Comparison of ENCODE assay signal across 12 cellular contexts in genomic region chr5:131854134-131854533, GRCh38. TPM values are rescaled to one million over a fixed set of nuclear protein-coding genes. Genes with fewer than 3 reads are reported as not detected.
DNase-seq lines count a peak whose midpoint lies in the region; ATAC-seq, FAIRE-seq and TF ChIP-seq lines count a peak whose summit lies in the region.
"Had no signal": no experiment of that assay in that cellular context is flagged by ENCODE, and none has a peak within 500 bp of the region (broad histone marks: within the 10 kb centered on the region; RNA-seq: fewer than 3 reads in every experiment).

No MANE protein-coding gene starts in this region.

- FAIRE-seq in RCC 7860 (lab: Jason Lieb, UNC) = no peak

- H4K20me1 ChIP-seq in Loucy (ENCODE audit: insufficient read depth, low read length, poor library complexity, severe bottlenecking) = no peaks in the 10 kb centered on the region

- no peaks in the 10 kb centered on the region for H3K9me3 ChIP-seq in Loucy (ENCODE audit: insufficient read depth, low read depth, low read length)
- H3K9me3 ChIP-seq in Peyer's patch = peaks cover 0 to under 1% (median 0%) of the 10 kb centered on the region in 4 donors

- H2AFZ ChIP-seq in Loucy (ENCODE audit: low read length) = peak overlapping the region; percentile 55; the same call in 1 of the 2 replicates

- H3K4me3 Mint-ChIP-seq in activated CD4-positive, alpha-beta memory T cell treated with anti-CD3 and anti-CD28 coated beads, Interleukin-2, amount 10 ng/mL, durations not matched to agents 7 days and 5 days = no peak overlapping the region

- no peak overlapping the region for H3K27ac ChIP-seq in Peyer's patch
- H3K27ac ChIP-seq: spleen, suprapubic skin had no signal

- H3K27me3 Mint-ChIP-seq in activated CD4-positive, alpha-beta memory T cell treated with anti-CD3 and anti-CD28 coated beads, Interleukin-2, amount 10 ng/mL, durations not matched to agents 7 days and 5 days = peaks cover 6% of the 10 kb centered on the region

- POLR2A ChIA-PET in activated CD4-positive, alpha-beta memory T cell treated with anti-CD3 and anti-CD28 coated beads, Interleukin-2, amount 10 ng/mL, durations not matched to agents 7 days and 5 days (lab: Charles Lee) = no interaction called here

- DNase-seq in epithelial cell of esophagus (ENCODE audit: low read depth) (peak; percentile 71), Peyer's patch (no peak), RCC 7860 (ENCODE audit: low spot score) (no peak), NCI-H748 treated with DMSO at 0.1 percent for 48 hours (lab: John Stamatoyannopoulos, UW) (no peak)
- DNase-seq in activated CD4-positive, alpha-beta memory T cell treated with anti-CD3 and anti-CD28 coated beads, Interleukin-2, amount 10 ng/mL, durations not matched to agents 7 days and 5 days = no peak
- DNase-seq: activated CD4-positive, alpha-beta T cell treated with anti-CD3 and anti-CD28 coated beads, Interleukin-2, amount 50 U/mL, for 4 hours; NCI-H524 treated with DMSO at 0.1 percent for 48 hours; spleen had no signal

- H3K27ac Mint-ChIP-seq in activated CD4-positive, alpha-beta memory T cell treated with anti-CD3 and anti-CD28 coated beads, Interleukin-2, amount 10 ng/mL, durations not matched to agents 7 days and 5 days = no peak overlapping the region

- peak; percentile 62 for ATAC-seq in GM18861 (IDR thresholded peaks at IDR 0.05; ENCODE audit: unreplicated experiment)
- ATAC-seq in GM21737 (IDR thresholded peaks at IDR 0.05; ENCODE audit: unreplicated experiment) = peak; percentile 93

- H3F3A ChIP-seq in Loucy (ENCODE audit: low read depth) = no peaks in the 10 kb centered on the region

- H3K36me3 Mint-ChIP-seq in activated CD4-positive, alpha-beta memory T cell treated with anti-CD3 and anti-CD28 coated beads, Interleukin-2, amount 10 ng/mL, durations not matched to agents 7 days and 5 days (ENCODE audit: low read depth) = peaks cover 18% of the 10 kb centered on the region

- H3K4me1 Mint-ChIP-seq in activated CD4-positive, alpha-beta memory T cell treated with anti-CD3 and anti-CD28 coated beads, Interleukin-2, amount 10 ng/mL, durations not matched to agents 7 days and 5 days = peaks cover 20% of the 10 kb centered on the region

- H3K9me3 Mint-ChIP-seq in activated CD4-positive, alpha-beta memory T cell treated with anti-CD3 and anti-CD28 coated beads, Interleukin-2, amount 10 ng/mL, durations not matched to agents 7 days and 5 days = peaks cover 18% of the 10 kb centered on the region

- no peaks in the 10 kb centered on the region for H3K27me3 ChIP-seq in Loucy (ENCODE audit: insufficient read depth, low read length, poor library complexity, severe bottlenecking)
- no peaks in the 10 kb centered on the region for H3K27me3 ChIP-seq in Peyer's patch
- H3K27me3 ChIP-seq: spleen, suprapubic skin had no signal

- H3K36me3 ChIP-seq in Loucy (ENCODE audit: insufficient read depth, low read length) = no peaks in the 10 kb centered on the region
- H3K36me3 ChIP-seq in Peyer's patch = no peaks in the 10 kb centered on the region
- H3K36me3 ChIP-seq: spleen, suprapubic skin had no signal

- TF ChIP-seq CTCF in Loucy (conservative IDR thresholded peaks at IDR 0.05; ENCODE audit: low read length) (no peak), epithelial cell of esophagus (IDR thresholded peaks at IDR 0.05; ENCODE audit: insufficient read depth, low read depth, low read length, missing control alignments) (no peak), Peyer's patch (IDR thresholded peaks at IDR 0.05) (no peak)

- no peak for TF ChIP-seq POLR2A in Peyer's patch (IDR thresholded peaks at IDR 0.05)

- H3K9me2 ChIP-seq in Loucy (replicated peaks; ENCODE audit: low read depth, low read length) = no peaks in the 10 kb centered on the region

- CTCF ChIA-PET in activated CD4-positive, alpha-beta memory T cell treated with anti-CD3 and anti-CD28 coated beads, Interleukin-2, amount 10 ng/mL, durations not matched to agents 7 days and 5 days (lab: Charles Lee) = no interaction called here

- no peak overlapping the region for H3K4me2 ChIP-seq in Loucy (ENCODE audit: low read depth, low read length, poor library complexity, severe bottlenecking)

- H3K4me1 ChIP-seq in Loucy (ENCODE audit: insufficient read depth, low read length, poor library complexity, severe bottlenecking) (peaks cover 9% of the 10 kb centered on the region), Peyer's patch (no peaks in the 10 kb centered on the region)
- H3K4me1 ChIP-seq: spleen, suprapubic skin had no signal

- H3K4me3 ChIP-seq in Loucy (ENCODE audit: low read length, poor library complexity, severe bottlenecking) = peak overlapping the region; percentile 27
- no peak overlapping the region for H3K4me3 ChIP-seq in epithelial cell of esophagus (ENCODE audit: low read length)
- no peak overlapping the region for H3K4me3 ChIP-seq in Peyer's patch
- H3K4me3 ChIP-seq: spleen, suprapubic skin had no signal

- no peaks in the 10 kb centered on the region for H3K79me2 ChIP-seq in Loucy (ENCODE audit: insufficient read depth, low read length)

- H3K9ac ChIP-seq in Loucy (ENCODE audit: low read depth, low read length, poor library complexity, severe bottlenecking) = no peak overlapping the region

RNA-seq across cellular contexts. Expression of gene FNIP1, which starts 57.3 kb away (rescaled TPM):
- 10 to 100 TPM; 27.8 to 28.7 TPM for total RNA-seq in activated CD4-positive, alpha-beta memory T cell treated with anti-CD3 and anti-CD28 coated beads, Interleukin-2, amount 10 ng/mL, durations not matched to agents 7 days and 5 days
- 10 to 100 TPM; 36.9 to 49.5 (median 46.1) TPM for total RNA-seq in Peyer's patch
